ENCODE assay signal across 7 cellular contexts in the genomic region with DNA sequence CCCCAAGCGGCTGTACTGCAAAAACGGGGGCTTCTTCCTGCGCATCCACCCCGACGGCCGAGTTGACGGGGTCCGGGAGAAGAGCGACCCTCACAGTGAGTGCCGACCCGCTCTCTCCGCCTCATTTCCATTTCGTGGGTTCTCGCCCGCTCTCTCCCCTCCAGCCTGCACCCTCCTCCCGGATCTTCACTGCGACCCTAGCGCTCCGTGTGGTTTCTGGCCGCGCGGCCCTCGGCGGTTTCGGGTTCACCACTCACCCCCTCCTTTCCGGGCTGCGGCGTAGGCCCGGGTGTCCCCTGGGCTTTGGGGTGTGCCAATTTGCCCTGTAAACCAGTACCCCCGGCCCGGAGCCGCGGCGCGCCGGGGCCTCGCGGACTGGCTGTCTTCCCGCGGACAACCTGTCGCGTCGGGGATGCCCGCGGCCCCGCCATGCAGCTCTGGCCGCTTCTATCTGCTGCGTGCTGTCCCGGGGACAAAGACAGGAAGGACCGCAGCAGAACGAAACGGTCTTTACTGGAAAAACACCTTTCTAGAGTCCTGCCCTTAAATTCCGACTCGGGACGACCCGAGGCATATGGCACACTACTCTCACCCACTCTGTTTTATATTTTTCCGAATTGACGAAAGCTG. TPM values are rescaled to one million over a fixed set of nuclear protein-coding genes. Genes with fewer than 3 reads are reported as not detected.
A peak's percentile ranks its signal among the peaks of the same experiment; 100 is the strongest.
DNase-seq lines count a peak whose midpoint lies in the region; ATAC-seq, FAIRE-seq and TF ChIP-seq lines count a peak whose summit lies in the region.

No MANE protein-coding gene starts in this region.

- intact Hi-C loops in endothelial cell of umbilical vein (cut with micrococcal nuclease), result loop anchor here (1.0 to 2.0 kb wide), 6 partner anchors 29 to 87 kb away; no protein-coding TSS in a partner anchor

- 0% methylated on average over 44 to 48 of the region's 58 CpGs for WGBS in mesodermal cell (ENCODE audit: insufficient coverage in 2 of 2), 2 experiments

- H3K4me1 ChIP-seq in endothelial cell of umbilical vein (ENCODE audit: control insufficient read depth, extremely low read depth, insufficient read depth, low read length), result peaks cover 8% of the 10 kb centered on the region
- peaks cover 3% of the 10 kb centered on the region for H3K4me1 ChIP-seq in mesodermal cell (ENCODE audit: control insufficient read depth, insufficient read depth, low read length, poor library complexity, severe bottlenecking)
- H3K4me1 ChIP-seq in thoracic aorta (ENCODE audit: control insufficient read depth in 1 of 2, low read depth in 2 of 2), result peaks cover 8 to 47% of the 10 kb centered on the region in 2 donors

- H3K27ac Mint-ChIP-seq in WTC11, result peak overlapping the region; percentile 97

- H3K27me3 ChIP-seq in HL-60 (ENCODE audit: insufficient read depth, poor library complexity, severe bottlenecking), result peaks cover 36% of the 10 kb centered on the region
- H3K27me3 ChIP-seq in endothelial cell of umbilical vein (ENCODE audit: control insufficient read depth in 2 of 2, insufficient read depth in 2 of 2, low read length in 2 of 2), result no peaks in the 10 kb centered on the region
- H3K27me3 ChIP-seq in thoracic aorta (replicated peaks; ENCODE audit: insufficient read depth), result no peaks in the 10 kb centered on the region

- H3K36me3 Mint-ChIP-seq in WTC11, result peaks cover 33% of the 10 kb centered on the region

- POLR2A ChIA-PET in WTC11 (lab: Charles Lee) (interaction anchor here (0.9 to 3.0 kb wide), 4 partner anchors 30 to 95 kb away, joined by 3 to 23 read pairs (median 15); a partner anchor contains a TSS), endothelial cell of umbilical vein (lab: Charles Lee) (interaction anchor here (1.0 kb wide), 1 partner anchor 95 kb away, joined by 3 read pairs; a partner anchor contains a TSS)

- dilution Hi-C loops in endothelial cell of umbilical vein (cut with MboI; ENCODE audit: extremely low pct_ligation_motif_present, low sequenced_read_pairs), result no loop called here

- FAIRE-seq in endothelial cell of umbilical vein (lab: Jason Lieb, UNC), result peak; percentile 74

- ATAC-seq in GM21423 (IDR thresholded peaks at IDR 0.05; ENCODE audit: unreplicated experiment) (peak; percentile 49), WTC11 (peak; percentile 3), thoracic aorta (ENCODE audit: insufficient number of reproducible peaks, low FRiP score, low read depth) (no peak)

- DNase-seq in HL-60 (ENCODE audit: low read depth in 1 of 2, low spot score in 1 of 2) (no peak), WTC11 (ENCODE audit: low spot score) (peak; percentile 36), endothelial cell of umbilical vein (ENCODE audit: low read depth, low spot score) (peak; percentile 55), thoracic aorta (ENCODE audit: low spot score) (no peak)

- no peaks in the 10 kb centered on the region for H4K20me1 ChIP-seq in endothelial cell of umbilical vein (replicated peaks; ENCODE audit: control insufficient read depth, extremely low read depth, insufficient read depth, low read length)

- H3K79me2 ChIP-seq in endothelial cell of umbilical vein (ENCODE audit: control insufficient read depth, insufficient read depth, low read length), result no peaks in the 10 kb centered on the region

- no peaks in the 10 kb centered on the region for H3K27me3 Mint-ChIP-seq in WTC11 (ENCODE audit: low read depth)

- peak overlapping the region; percentile 49 for H3K4me3 ChIP-seq in HL-60 (replicated peaks; ENCODE audit: insufficient read depth, low read length)
- peak overlapping the region; percentile 74 to 86 (median 75) for H3K4me3 ChIP-seq in endothelial cell of umbilical vein (replicated peaks in 1 of 3; ENCODE audit: insufficient read depth in 1 of 3, low read depth in 1 of 3, low read length in 3 of 3)
- peak overlapping the region; percentile 64 for H3K4me3 ChIP-seq in mesodermal cell (ENCODE audit: extremely low read depth, insufficient read depth, low read length, poor library complexity, severe bottlenecking)
- H3K4me3 ChIP-seq in thoracic aorta, result peak overlapping the region; percentile 94

- no peaks in the 10 kb centered on the region for H3K9me1 ChIP-seq in endothelial cell of umbilical vein (replicated peaks; ENCODE audit: control insufficient read depth, extremely low read depth, insufficient read depth, low read length)

- H3K4me2 ChIP-seq in endothelial cell of umbilical vein (ENCODE audit: insufficient read depth, low read length), result peak overlapping the region; percentile 89

- TF ChIP-seq POLR2A in endothelial cell of umbilical vein (IDR thresholded peaks at IDR 0.05; ENCODE audit: low read depth, low read length), result no peak

- peak overlapping the region; percentile 80 for H3K4me3 Mint-ChIP-seq in WTC11

- no peaks in the 10 kb centered on the region for H3K9me3 ChIP-seq in endothelial cell of umbilical vein (replicated peaks; ENCODE audit: control insufficient read depth, insufficient read depth, low read length)
- no peaks in the 10 kb centered on the region for H3K9me3 ChIP-seq in mesodermal cell (ENCODE audit: control insufficient read depth, low read length)
- no peaks in the 10 kb centered on the region for H3K9me3 ChIP-seq in thoracic aorta

- H2AFZ ChIP-seq in endothelial cell of umbilical vein (ENCODE audit: low read depth, low read length), result peak overlapping the region; percentile 97

- no peaks in the 10 kb centered on the region for H3K9me3 Mint-ChIP-seq in WTC11

- H3K36me3 ChIP-seq in endothelial cell of umbilical vein (ENCODE audit: control insufficient read depth in 2 of 2, extremely low read depth in 1 of 2, insufficient read depth in 2 of 2, low read length in 2 of 2) (no peaks in the 10 kb centered on the region), mesodermal cell (ENCODE audit: control insufficient read depth, insufficient read depth, low read length) (no peaks in the 10 kb centered on the region), thoracic aorta (no peaks in the 10 kb centered on the region)

- CTCF ChIA-PET in WTC11 (lab: Charles Lee), result interaction anchor here (1.0 to 1.7 kb wide), 6 partner anchors 27 to 95 kb away, joined by 3 to 6 read pairs (median 4); a partner anchor contains a TSS
- CTCF ChIA-PET in endothelial cell of umbilical vein (lab: Charles Lee), result interaction anchor here (0.7 to 2.5 kb wide), 8 partner anchors 10 to 95 kb away, joined by 3 to 13 read pairs (median 4); a partner anchor contains a TSS

- TF ChIP-seq CTCF in GM12872 (IDR thresholded peaks at IDR 0.05; ENCODE audit: insufficient read depth, low read depth, low read length) (peak; percentile 29; the same call in 2 of the 3 replicates), HL-60 (IDR thresholded peaks at IDR 0.05; ENCODE audit: insufficient read depth, low read length) (no peak), WTC11 (IDR thresholded peaks at IDR 0.05) (no peak), endothelial cell of umbilical vein (IDR thresholded peaks at IDR 0.05; ENCODE audit: extremely low read depth in 1 of 2, insufficient read depth in 1 of 2, low read depth in 1 of 2, low read length in 2 of 2) (peak in 1 of 2 donors; percentile 31), thoracic aorta (IDR thresholded peaks at IDR 0.05) (no peak)

- H3K27ac ChIP-seq in HL-60 (replicated peaks) (no peak overlapping the region), endothelial cell of umbilical vein (ENCODE audit: insufficient read depth, low read depth, low read length) (peak overlapping the region; percentile 2), mesodermal cell (ENCODE audit: low read depth, low read length, severe bottlenecking) (no peak overlapping the region), thoracic aorta (peak overlapping the region; percentile 89 to 92)

- peaks cover 52% of the 10 kb centered on the region for H3K4me1 Mint-ChIP-seq in WTC11

- BruUV-seq in endothelial cell of umbilical vein (replicated peaks; lab: Mats Ljungman, UMichigan), result TSS peak; percentile 60

- H3K9ac ChIP-seq in endothelial cell of umbilical vein (replicated peaks; ENCODE audit: extremely low read depth, insufficient read depth, low read length), result peak overlapping the region; percentile 54

TF ChIP-seq in WTC11, 78 proteins besides CTCF, POLR2A, EP300 and RAD21 (continues in another document):
- TF ChIP-seq EMX1 (CRISPR knock-in tag; IDR thresholded peaks at IDR 0.05) (no peak), ZNF138 (CRISPR knock-in tag; conservative IDR thresholded peaks at IDR 0.05) (no peak)
- TF ChIP-seq, protein P1, sequence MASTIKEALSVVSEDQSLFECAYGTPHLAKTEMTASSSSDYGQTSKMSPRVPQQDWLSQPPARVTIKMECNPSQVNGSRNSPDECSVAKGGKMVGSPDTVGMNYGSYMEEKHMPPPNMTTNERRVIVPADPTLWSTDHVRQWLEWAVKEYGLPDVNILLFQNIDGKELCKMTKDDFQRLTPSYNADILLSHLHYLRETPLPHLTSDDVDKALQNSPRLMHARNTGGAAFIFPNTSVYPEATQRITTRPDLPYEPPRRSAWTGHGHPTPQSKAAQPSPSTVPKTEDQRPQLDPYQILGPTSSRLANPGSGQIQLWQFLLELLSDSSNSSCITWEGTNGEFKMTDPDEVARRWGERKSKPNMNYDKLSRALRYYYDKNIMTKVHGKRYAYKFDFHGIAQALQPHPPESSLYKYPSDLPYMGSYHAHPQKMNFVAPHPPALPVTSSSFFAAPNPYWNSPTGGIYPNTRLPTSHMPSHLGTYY (CRISPR knock-in tag; IDR thresholded peaks at IDR 0.05), result no peak

TF ChIP-seq in endothelial cell of umbilical vein, 7 proteins besides CTCF, POLR2A, EP300 and RAD21 (continues in another document):
- no peak for TF ChIP-seq JUN (IDR thresholded peaks at IDR 0.05; ENCODE audit: borderline replicate concordance, insufficient read depth, insufficient read length, low read depth)
- no peak for TF ChIP-seq GATA2 (IDR thresholded peaks at IDR 0.05; ENCODE audit: insufficient read depth, insufficient read length, low read depth, low read length)
- TF ChIP-seq POLR2AphosphoS5 (IDR thresholded peaks at IDR 0.05; ENCODE audit: insufficient read depth, low read depth, low read length), result no peak
- no peak for TF ChIP-seq FOS (IDR thresholded peaks at IDR 0.05; ENCODE audit: borderline replicate concordance, insufficient read depth, low read length)
- TF ChIP-seq, protein P2, sequence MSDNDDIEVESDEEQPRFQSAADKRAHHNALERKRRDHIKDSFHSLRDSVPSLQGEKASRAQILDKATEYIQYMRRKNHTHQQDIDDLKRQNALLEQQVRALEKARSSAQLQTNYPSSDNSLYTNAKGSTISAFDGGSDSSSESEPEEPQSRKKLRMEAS (IDR thresholded peaks at IDR 0.05; ENCODE audit: insufficient read depth, insufficient read length), result no peak

RNA-seq across cellular contexts. Expression of a gene that starts 0.7 kb away (rescaled TPM):
- total RNA-seq in WTC11 (2021), result 115 to 134 TPM (median 127 TPM) in 3 replicates
- 16.3 and 23.9 TPM in 2 replicates for total RNA-seq in endothelial cell of umbilical vein
- polyA plus RNA-seq in endothelial cell of umbilical vein, result 3.7 and 4.6 TPM in 2 replicates
- 5.0 and 5.3 TPM in 2 replicates for polyA plus RNA-seq in endothelial cell of umbilical vein (2011; cell fraction: cytosol; rRNA removed)
- 5.2 and 8.0 TPM in 2 replicates for polyA plus RNA-seq in endothelial cell of umbilical vein (2011; cell fraction: nucleus; rRNA removed)
- 7.3 and 8.8 TPM in 2 replicates for polyA plus RNA-seq in endothelial cell of umbilical vein (2012)
- polyA minus RNA-seq in endothelial cell of umbilical vein, result 11.8 and 17.0 TPM in 2 replicates
- 8.9 TPM for polyA minus RNA-seq in endothelial cell of umbilical vein (2011; cell fraction: cytosol; rRNA and poly(A)+ RNA removed)
- polyA minus RNA-seq in endothelial cell of umbilical vein (2011; cell fraction: nucleus; rRNA and poly(A)+ RNA removed), result 13.7 and 17.8 TPM in 2 replicates
- polyA plus RNA-seq in mesodermal cell (2013, experiment 1 of 2), result 8.5 TPM
- polyA plus RNA-seq in mesodermal cell (2013, experiment 2 of 2), result 7.0 TPM
- total RNA-seq in thoracic aorta, result 10 to 100 TPM; 25.5 to 50.2 TPM

Comparison
In these comparisons a context has a peak if more than half of its experiments do, and no peak if none do; other contexts are left out.
1. DNase-seq: peak in WTC11 (single experiment) and endothelial cell of umbilical vein (single experiment); none in HL-60 (0 of 2) and thoracic aorta (single experiment).
2. H3K27ac ChIP-seq: peak in endothelial cell of umbilical vein (single experiment) and thoracic aorta (2 of 2); none in HL-60 (single experiment) and mesodermal cell (single experiment).
3. Peak in every context shown above with its lines, with median percentiles within 50 percentile points of each other: H3K4me3 ChIP-seq.